In genomic region chr10:3780766-3781457, GRCh38 we compare ENCODE assay signal across 9 cellular contexts. TPM values are rescaled to one million over a fixed set of nuclear protein-coding genes. Genes with fewer than 3 reads are reported as not detected.
A peak's percentile ranks its signal among the peaks of the same experiment; 100 is the strongest.
DNase-seq lines count a peak whose midpoint lies in the region; ATAC-seq and TF ChIP-seq lines count a peak whose summit lies in the region.
"Had no signal": no experiment of that assay in that cellular context is flagged by ENCODE, and none has a peak within 500 bp of the region (broad histone marks: within the 10 kb centered on the region; RNA-seq: fewer than 3 reads in every experiment).

No MANE protein-coding gene starts in this region.

- H3K4me3 ChIP-seq in GM12864 (ENCODE audit: low read depth, low read length) (peak overlapping the region; percentile 93), fibroblast of the aortic adventitia (ENCODE audit: low read depth, low read length) (peak overlapping the region; percentile 96), retinal pigment epithelial cell (ENCODE audit: low read length) (peak overlapping the region; percentile 90)

- no peak for DNase-seq in GM12864 (ENCODE audit: low read depth)
- peak; percentile 56 for DNase-seq in activated CD8-positive, alpha-beta memory T cell treated with anti-CD3 and anti-CD28 coated beads, Interleukin-2, amount 50 U/mL, for 48 hours
- peak; percentile 48 for DNase-seq in fibroblast of the aortic adventitia (ENCODE audit: low read depth)
- no peak for DNase-seq in retinal pigment epithelial cell (ENCODE audit: low read depth)
- DNase-seq in GDM1 (lab: John Stamatoyannopoulos, UW), result no peak
- DNase-seq in NCI-H2107 (lab: John Stamatoyannopoulos, UW), result no peak

- TF ChIP-seq CTCF in GM12864 (IDR thresholded peaks at IDR 0.05; ENCODE audit: low read depth, low read length, missing control alignments), result no peak
- no peak for TF ChIP-seq CTCF in fibroblast of the aortic adventitia (IDR thresholded peaks at IDR 0.05; ENCODE audit: insufficient read depth, low read length)
- TF ChIP-seq CTCF in retinal pigment epithelial cell (conservative IDR thresholded peaks at IDR 0.05; ENCODE audit: low read depth, low read length), result no peak

- ATAC-seq in GM18498 (IDR thresholded peaks at IDR 0.05; ENCODE audit: unreplicated experiment), result no peak
- no peak for ATAC-seq in HG03280 (IDR thresholded peaks at IDR 0.05; ENCODE audit: unreplicated experiment)
- ATAC-seq: left colon had no signal

RNA-seq across cellular contexts. Expression of gene KLF6, which starts 4.1 kb away (rescaled TPM):
- total RNA-seq in fibroblast of the aortic adventitia (ENCODE audit: low replicate concordance), result 47.8 and 52.1 TPM in 2 replicates

Comparison
In these comparisons a context has a peak if more than half of its experiments do, and no peak if none do; other contexts are left out.
1. DNase-seq: peak in activated CD8-positive, alpha-beta memory T cell treated with anti-CD3 and anti-CD28 coated beads, Interleukin-2, amount 50 U/mL, for 48 hours (single experiment) and fibroblast of the aortic adventitia (single experiment); none in GM12864 (single experiment), retinal pigment epithelial cell (single experiment), GDM1 (single experiment) and NCI-H2107 (single experiment).
2. Peak in every context shown above with its lines, with median percentiles within 50 percentile points of each other: H3K4me3 ChIP-seq.